ENCODE assay signal across 2 cellular contexts in genomic region chr9:90562229-90562628, GRCh38.
TF ChIP-seq lines count a peak whose summit lies in the region.

No MANE protein-coding gene starts in this region.

TF ChIP-seq in liver, 16 proteins besides CTCF, POLR2A, EP300 and RAD21 (continued from another document):
- peak in 1 of 2 donors; percentile 43 for TF ChIP-seq HNF4A (conservative IDR thresholded peaks at IDR 0.05)

TF ChIP-seq in HepG2, 621 proteins besides CTCF, POLR2A, EP300 and RAD21 (continued from another document):
- TF ChIP-seq ZNF512 (CRISPR knock-in tag; IDR thresholded peaks at IDR 0.05) (no peak), ZNF839 (CRISPR knock-in tag; IDR thresholded peaks at IDR 0.05; ENCODE audit: borderline replicate concordance) (no peak), RORA (CRISPR knock-in tag; IDR thresholded peaks at IDR 0.05) (no peak), ZNF619 (CRISPR knock-in tag; IDR thresholded peaks at IDR 0.05) (no peak), KMT2A (CRISPR knock-in tag; IDR thresholded peaks at IDR 0.05) (no peak), POLR2G (IDR thresholded peaks at IDR 0.05; ENCODE audit: low read depth, low read length) (no peak)
- TF ChIP-seq, protein P1, sequence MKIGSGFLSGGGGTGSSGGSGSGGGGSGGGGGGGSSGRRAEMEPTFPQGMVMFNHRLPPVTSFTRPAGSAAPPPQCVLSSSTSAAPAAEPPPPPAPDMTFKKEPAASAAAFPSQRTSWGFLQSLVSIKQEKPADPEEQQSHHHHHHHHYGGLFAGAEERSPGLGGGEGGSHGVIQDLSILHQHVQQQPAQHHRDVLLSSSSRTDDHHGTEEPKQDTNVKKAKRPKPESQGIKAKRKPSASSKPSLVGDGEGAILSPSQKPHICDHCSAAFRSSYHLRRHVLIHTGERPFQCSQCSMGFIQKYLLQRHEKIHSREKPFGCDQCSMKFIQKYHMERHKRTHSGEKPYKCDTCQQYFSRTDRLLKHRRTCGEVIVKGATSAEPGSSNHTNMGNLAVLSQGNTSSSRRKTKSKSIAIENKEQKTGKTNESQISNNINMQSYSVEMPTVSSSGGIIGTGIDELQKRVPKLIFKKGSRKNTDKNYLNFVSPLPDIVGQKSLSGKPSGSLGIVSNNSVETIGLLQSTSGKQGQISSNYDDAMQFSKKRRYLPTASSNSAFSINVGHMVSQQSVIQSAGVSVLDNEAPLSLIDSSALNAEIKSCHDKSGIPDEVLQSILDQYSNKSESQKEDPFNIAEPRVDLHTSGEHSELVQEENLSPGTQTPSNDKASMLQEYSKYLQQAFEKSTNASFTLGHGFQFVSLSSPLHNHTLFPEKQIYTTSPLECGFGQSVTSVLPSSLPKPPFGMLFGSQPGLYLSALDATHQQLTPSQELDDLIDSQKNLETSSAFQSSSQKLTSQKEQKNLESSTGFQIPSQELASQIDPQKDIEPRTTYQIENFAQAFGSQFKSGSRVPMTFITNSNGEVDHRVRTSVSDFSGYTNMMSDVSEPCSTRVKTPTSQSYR (CRISPR knock-in tag; IDR thresholded peaks at IDR 0.05; ENCODE audit: borderline replicate concordance) = no peak
- TF ChIP-seq, protein P2, sequence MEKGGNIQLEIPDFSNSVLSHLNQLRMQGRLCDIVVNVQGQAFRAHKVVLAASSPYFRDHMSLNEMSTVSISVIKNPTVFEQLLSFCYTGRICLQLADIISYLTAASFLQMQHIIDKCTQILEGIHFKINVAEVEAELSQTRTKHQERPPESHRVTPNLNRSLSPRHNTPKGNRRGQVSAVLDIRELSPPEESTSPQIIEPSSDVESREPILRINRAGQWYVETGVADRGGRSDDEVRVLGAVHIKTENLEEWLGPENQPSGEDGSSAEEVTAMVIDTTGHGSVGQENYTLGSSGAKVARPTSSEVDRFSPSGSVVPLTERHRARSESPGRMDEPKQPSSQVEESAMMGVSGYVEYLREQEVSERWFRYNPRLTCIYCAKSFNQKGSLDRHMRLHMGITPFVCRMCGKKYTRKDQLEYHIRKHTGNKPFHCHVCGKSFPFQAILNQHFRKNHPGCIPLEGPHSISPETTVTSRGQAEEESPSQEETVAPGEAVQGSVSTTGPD (CRISPR knock-in tag; IDR thresholded peaks at IDR 0.05) = no peak
- TF ChIP-seq, protein P3, sequence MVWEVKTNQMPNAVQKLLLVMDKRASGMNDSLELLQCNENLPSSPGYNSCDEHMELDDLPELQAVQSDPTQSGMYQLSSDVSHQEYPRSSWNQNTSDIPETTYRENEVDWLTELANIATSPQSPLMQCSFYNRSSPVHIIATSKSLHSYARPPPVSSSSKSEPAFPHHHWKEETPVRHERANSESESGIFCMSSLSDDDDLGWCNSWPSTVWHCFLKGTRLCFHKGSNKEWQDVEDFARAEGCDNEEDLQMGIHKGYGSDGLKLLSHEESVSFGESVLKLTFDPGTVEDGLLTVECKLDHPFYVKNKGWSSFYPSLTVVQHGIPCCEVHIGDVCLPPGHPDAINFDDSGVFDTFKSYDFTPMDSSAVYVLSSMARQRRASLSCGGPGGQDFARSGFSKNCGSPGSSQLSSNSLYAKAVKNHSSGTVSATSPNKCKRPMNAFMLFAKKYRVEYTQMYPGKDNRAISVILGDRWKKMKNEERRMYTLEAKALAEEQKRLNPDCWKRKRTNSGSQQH (CRISPR knock-in tag; IDR thresholded peaks at IDR 0.05; ENCODE audit: low read depth) = no peak
TF ChIP-seq in HepG2: peak in this region for 0.
